ENCODE assay signal across 1 cellular context in the genomic region with DNA sequence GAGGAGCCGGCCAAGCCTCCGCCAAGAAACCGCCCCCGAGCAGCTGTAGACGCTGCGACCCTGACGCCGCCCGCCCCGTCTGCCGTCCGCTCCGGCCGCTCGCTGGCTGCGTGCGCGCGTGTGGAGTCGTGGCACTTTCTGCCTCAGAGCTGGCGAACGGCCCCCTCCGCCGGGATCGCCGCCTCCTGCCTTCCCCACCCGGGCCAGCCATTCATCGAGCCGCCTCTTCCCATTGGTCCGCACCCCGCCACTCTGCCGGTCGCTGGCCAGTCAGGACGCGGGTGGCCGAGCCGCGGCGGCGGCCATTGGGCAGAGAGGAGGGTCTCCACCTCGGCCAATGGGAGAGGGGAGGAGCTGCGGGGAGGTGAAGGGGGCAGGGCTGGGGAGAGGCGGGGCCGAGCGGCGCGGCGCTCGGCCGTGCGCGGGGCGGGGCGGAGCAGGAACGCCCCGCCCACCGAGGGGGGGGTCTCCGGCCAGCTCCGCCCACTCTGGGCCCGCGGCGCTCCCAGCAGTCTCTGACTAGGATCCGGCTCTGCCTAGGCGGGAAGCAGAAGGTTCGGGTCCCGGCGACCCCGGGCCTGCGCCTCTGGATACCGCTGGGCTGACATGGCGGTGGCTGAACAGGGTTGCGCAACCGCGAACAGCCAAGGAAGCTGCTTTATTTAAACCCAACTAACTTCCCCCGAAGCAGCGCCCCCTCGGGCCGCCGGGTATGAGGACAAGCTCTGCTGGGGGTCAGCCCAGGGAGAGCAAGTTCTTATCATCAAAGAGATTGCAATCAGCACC.
A peak's percentile ranks its signal among the peaks of the same experiment; 100 is the strongest.
TF ChIP-seq lines count a peak whose summit lies in the region.

TSS of gene RRBP1 (minus strand) at position 140 of the 786 bp plus-strand sequence. CDS start 21,735 bp downstream, outside the sequence.

TF ChIP-seq in HepG2, 621 proteins besides CTCF, POLR2A, EP300 and RAD21 (continued from another document and continues in another):
- TF ChIP-seq ZNF142 (CRISPR knock-in tag; IDR thresholded peaks at IDR 0.05) = peak; percentile 60; the same call in 1 of the 2 replicates
- TF ChIP-seq ZNF382 (CRISPR knock-in tag; IDR thresholded peaks at IDR 0.05; ENCODE audit: borderline replicate concordance) = no peak
- peak; percentile 85 for TF ChIP-seq ZNF18 (CRISPR knock-in tag; IDR thresholded peaks at IDR 0.05; ENCODE audit: insufficient replicate concordance)
- no peak for TF ChIP-seq ATM (IDR thresholded peaks at IDR 0.05; ENCODE audit: borderline replicate concordance)
- peak; percentile 97; the same call in 1 of the 2 replicates for TF ChIP-seq EED (CRISPR knock-in tag; IDR thresholded peaks at IDR 0.05)
- peak; percentile 84; the same call in 1 of the 2 replicates for TF ChIP-seq RFXAP (CRISPR knock-in tag; IDR thresholded peaks at IDR 0.05; ENCODE audit: borderline replicate concordance)
- peak; percentile 48; the same call in 1 of the 2 replicates for TF ChIP-seq ZNF235 (CRISPR knock-in tag; IDR thresholded peaks at IDR 0.05; ENCODE audit: borderline replicate concordance)
- TF ChIP-seq ZNF790 (CRISPR knock-in tag; IDR thresholded peaks at IDR 0.05; ENCODE audit: borderline replicate concordance) = peak; percentile 92
- TF ChIP-seq CCDC6 (CRISPR knock-in tag; IDR thresholded peaks at IDR 0.05) = 0 out of 2 replicates have a peak, but pooled peaks have one; percentile 38
- TF ChIP-seq NR2F1 (CRISPR knock-in tag; IDR thresholded peaks at IDR 0.05) = peak; percentile 53 to 84; a peak in 3 of 4 replicates
- peak; percentile 81; the same call in 1 of the 2 replicates for TF ChIP-seq TP53 (CRISPR knock-in tag; conservative IDR thresholded peaks at IDR 0.05)
- no peak; the same call in 1 of the 2 replicates for TF ChIP-seq ZNF543 (CRISPR knock-in tag; IDR thresholded peaks at IDR 0.05)
- peak; percentile 93 for TF ChIP-seq SMAD3 (CRISPR knock-in tag; IDR thresholded peaks at IDR 0.05)
- TF ChIP-seq, protein P1, sequence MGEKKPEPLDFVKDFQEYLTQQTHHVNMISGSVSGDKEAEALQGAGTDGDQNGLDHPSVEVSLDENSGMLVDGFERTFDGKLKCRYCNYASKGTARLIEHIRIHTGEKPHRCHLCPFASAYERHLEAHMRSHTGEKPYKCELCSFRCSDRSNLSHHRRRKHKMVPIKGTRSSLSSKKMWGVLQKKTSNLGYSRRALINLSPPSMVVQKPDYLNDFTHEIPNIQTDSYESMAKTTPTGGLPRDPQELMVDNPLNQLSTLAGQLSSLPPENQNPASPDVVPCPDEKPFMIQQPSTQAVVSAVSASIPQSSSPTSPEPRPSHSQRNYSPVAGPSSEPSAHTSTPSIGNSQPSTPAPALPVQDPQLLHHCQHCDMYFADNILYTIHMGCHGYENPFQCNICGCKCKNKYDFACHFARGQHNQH (CRISPR knock-in tag; IDR thresholded peaks at IDR 0.05) = peak; percentile 82
- TF ChIP-seq ZFAT (CRISPR knock-in tag; conservative IDR thresholded peaks at IDR 0.05) = no peak
- TF ChIP-seq EZH2 (conservative IDR thresholded peaks at IDR 0.05; ENCODE audit: low read depth, low read length) = no peak
- peak; percentile 43 for TF ChIP-seq PHF5A (CRISPR knock-in tag; IDR thresholded peaks at IDR 0.05; ENCODE audit: low read depth, unreplicated experiment)
- peak; percentile 98 for TF ChIP-seq ZNF350 (CRISPR knock-in tag; IDR thresholded peaks at IDR 0.05; ENCODE audit: borderline replicate concordance, low read depth)
- TF ChIP-seq FOXP1 (IDR thresholded peaks at IDR 0.05) = no peak
- TF ChIP-seq FOXP1 (CRISPR knock-in tag; IDR thresholded peaks at IDR 0.05) = peak; percentile 26; the same call in 1 of the 2 replicates
- TF ChIP-seq, protein P2, sequence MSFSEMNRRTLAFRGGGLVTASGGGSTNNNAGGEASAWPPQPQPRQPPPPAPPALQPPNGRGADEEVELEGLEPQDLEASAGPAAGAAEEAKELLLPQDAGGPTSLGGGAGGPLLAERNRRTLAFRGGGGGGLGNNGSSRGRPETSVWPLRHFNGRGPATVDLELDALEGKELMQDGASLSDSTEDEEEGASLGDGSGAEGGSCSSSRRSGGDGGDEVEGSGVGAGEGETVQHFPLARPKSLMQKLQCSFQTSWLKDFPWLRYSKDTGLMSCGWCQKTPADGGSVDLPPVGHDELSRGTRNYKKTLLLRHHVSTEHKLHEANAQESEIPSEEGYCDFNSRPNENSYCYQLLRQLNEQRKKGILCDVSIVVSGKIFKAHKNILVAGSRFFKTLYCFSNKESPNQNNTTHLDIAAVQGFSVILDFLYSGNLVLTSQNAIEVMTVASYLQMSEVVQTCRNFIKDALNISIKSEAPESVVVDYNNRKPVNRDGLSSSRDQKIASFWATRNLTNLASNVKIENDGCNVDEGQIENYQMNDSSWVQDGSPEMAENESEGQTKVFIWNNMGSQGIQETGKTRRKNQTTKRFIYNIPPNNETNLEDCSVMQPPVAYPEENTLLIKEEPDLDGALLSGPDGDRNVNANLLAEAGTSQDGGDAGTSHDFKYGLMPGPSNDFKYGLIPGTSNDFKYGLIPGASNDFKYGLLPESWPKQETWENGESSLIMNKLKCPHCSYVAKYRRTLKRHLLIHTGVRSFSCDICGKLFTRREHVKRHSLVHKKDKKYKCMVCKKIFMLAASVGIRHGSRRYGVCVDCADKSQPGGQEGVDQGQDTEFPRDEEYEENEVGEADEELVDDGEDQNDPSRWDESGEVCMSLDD (CRISPR knock-in tag; IDR thresholded peaks at IDR 0.05; ENCODE audit: borderline replicate concordance) = no peak; the same call in 1 of the 2 replicates
- TF ChIP-seq, protein P3, sequence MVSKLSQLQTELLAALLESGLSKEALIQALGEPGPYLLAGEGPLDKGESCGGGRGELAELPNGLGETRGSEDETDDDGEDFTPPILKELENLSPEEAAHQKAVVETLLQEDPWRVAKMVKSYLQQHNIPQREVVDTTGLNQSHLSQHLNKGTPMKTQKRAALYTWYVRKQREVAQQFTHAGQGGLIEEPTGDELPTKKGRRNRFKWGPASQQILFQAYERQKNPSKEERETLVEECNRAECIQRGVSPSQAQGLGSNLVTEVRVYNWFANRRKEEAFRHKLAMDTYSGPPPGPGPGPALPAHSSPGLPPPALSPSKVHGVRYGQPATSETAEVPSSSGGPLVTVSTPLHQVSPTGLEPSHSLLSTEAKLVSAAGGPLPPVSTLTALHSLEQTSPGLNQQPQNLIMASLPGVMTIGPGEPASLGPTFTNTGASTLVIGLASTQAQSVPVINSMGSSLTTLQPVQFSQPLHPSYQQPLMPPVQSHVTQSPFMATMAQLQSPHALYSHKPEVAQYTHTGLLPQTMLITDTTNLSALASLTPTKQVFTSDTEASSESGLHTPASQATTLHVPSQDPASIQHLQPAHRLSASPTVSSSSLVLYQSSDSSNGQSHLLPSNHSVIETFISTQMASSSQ (IDR thresholded peaks at IDR 0.05; ENCODE audit: low read depth) = peak; percentile 57; the same call in 1 of the 2 replicates
- TF ChIP-seq, protein P3 (CRISPR knock-in tag; IDR thresholded peaks at IDR 0.05; ENCODE audit: borderline replicate concordance) = no peak; the same call in 1 of the 2 replicates
- TF ChIP-seq, protein P4, sequence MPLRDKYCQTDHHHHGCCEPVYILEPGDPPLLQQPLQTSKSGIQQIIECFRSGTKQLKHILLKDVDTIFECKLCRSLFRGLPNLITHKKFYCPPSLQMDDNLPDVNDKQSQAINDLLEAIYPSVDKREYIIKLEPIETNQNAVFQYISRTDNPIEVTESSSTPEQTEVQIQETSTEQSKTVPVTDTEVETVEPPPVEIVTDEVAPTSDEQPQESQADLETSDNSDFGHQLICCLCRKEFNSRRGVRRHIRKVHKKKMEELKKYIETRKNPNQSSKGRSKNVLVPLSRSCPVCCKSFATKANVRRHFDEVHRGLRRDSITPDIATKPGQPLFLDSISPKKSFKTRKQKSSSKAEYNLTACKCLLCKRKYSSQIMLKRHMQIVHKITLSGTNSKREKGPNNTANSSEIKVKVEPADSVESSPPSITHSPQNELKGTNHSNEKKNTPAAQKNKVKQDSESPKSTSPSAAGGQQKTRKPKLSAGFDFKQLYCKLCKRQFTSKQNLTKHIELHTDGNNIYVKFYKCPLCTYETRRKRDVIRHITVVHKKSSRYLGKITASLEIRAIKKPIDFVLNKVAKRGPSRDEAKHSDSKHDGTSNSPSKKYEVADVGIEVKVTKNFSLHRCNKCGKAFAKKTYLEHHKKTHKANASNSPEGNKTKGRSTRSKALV (CRISPR knock-in tag; IDR thresholded peaks at IDR 0.05) = 0 out of 2 replicates have a peak, but pooled peaks have one; percentile 60
- TF ChIP-seq REXO4 (CRISPR knock-in tag; IDR thresholded peaks at IDR 0.05; ENCODE audit: borderline replicate concordance) = 0 out of 2 replicates have a peak, but pooled peaks have one; percentile 8
- no peak for TF ChIP-seq KLF13 (CRISPR knock-in tag; IDR thresholded peaks at IDR 0.05)
- TF ChIP-seq TCF7 (IDR thresholded peaks at IDR 0.05; ENCODE audit: low read depth) = peak; percentile 76; the same call in 1 of the 2 replicates
- peak; percentile 83 for TF ChIP-seq GABPB1 (CRISPR knock-in tag; IDR thresholded peaks at IDR 0.05)
- TF ChIP-seq SMARCC2 (IDR thresholded peaks at IDR 0.05) = no peak
